In genomic region chr6:157107571-157107914, GRCh38 we compare ENCODE assay signal across 16 cellular contexts.
DNase-seq lines count a peak whose midpoint lies in the region; ATAC-seq and TF ChIP-seq lines count a peak whose summit lies in the region.
"Had no signal": no experiment of that assay in that cellular context is flagged by ENCODE, and none has a peak within 500 bp of the region (broad histone marks: within the 10 kb centered on the region; RNA-seq: fewer than 3 reads in every experiment).

No MANE protein-coding gene starts in this region.

- peak overlapping the region; percentile 38 for H3K27ac Mint-ChIP-seq in activated CD4-positive, alpha-beta T cell treated with anti-CD3 and anti-CD28 coated beads for 36 hours
- peak overlapping the region; percentile 61 for H3K27ac Mint-ChIP-seq in activated T-helper 17 cell treated with anti-CD3 and anti-CD28 coated beads, Interleukin-2, amount 50 U/mL, for 72 hours
- H3K27ac Mint-ChIP-seq: endodermal cell had no signal

- H3K4me3 Mint-ChIP-seq in activated CD4-positive, alpha-beta T cell treated with anti-CD3 and anti-CD28 coated beads for 36 hours = no peak overlapping the region
- peak overlapping the region; percentile 25 for H3K4me3 Mint-ChIP-seq in activated T-helper 17 cell treated with anti-CD3 and anti-CD28 coated beads, Interleukin-2, amount 50 U/mL, for 72 hours
- H3K4me3 Mint-ChIP-seq: CD8-positive, alpha-beta memory T cell; endodermal cell had no signal

- peaks cover 53% of the 10 kb centered on the region for H3K4me1 Mint-ChIP-seq in activated CD4-positive, alpha-beta T cell treated with anti-CD3 and anti-CD28 coated beads for 36 hours
- H3K4me1 Mint-ChIP-seq in activated T-helper 17 cell treated with anti-CD3 and anti-CD28 coated beads, Interleukin-2, amount 50 U/mL, for 72 hours = peaks cover 22% of the 10 kb centered on the region
- H3K4me1 Mint-ChIP-seq: endodermal cell had no signal

- WGBS in gastroesophageal sphincter (ENCODE audit: low coverage in 1 of 2), 2 donors = 23 to 26% methylated on average over 4 of the region's 4 CpGs
- 35% methylated on average over 4 of the region's 4 CpGs for WGBS in smooth muscle cell (ENCODE audit: low lambda C conversion rate)

- no peak for DNase-seq in activated CD4-positive, alpha-beta T cell treated with anti-CD3 and anti-CD28 coated beads for 36 hours
- DNase-seq in activated CD4-positive, alpha-beta T cell treated with anti-CD3 and anti-CD28 coated beads for 48 hours = no peak
- DNase-seq in smooth muscle cell (lab: John Stamatoyannopoulos, UW; ENCODE audit: unreplicated experiment) = no peak
- DNase-seq in C1 segment of cervical spinal cord (lab: John Stamatoyannopoulos, UW) = no peak
- no peak for DNase-seq in NCI-H146 (lab: John Stamatoyannopoulos, UW)
- DNase-seq in NCI-H510A treated with DMSO at 0.1 percent for 48 hours (lab: John Stamatoyannopoulos, UW) = no peak
- DNase-seq: endodermal cell, mucosa of descending colon, NCI-H187, NCI-H526 had no signal

- H3K36me3 Mint-ChIP-seq in activated CD4-positive, alpha-beta T cell treated with anti-CD3 and anti-CD28 coated beads for 36 hours (ENCODE audit: low read depth) = peaks cover 11% of the 10 kb centered on the region
- peaks cover 12% of the 10 kb centered on the region for H3K36me3 Mint-ChIP-seq in activated T-helper 17 cell treated with anti-CD3 and anti-CD28 coated beads, Interleukin-2, amount 50 U/mL, for 72 hours (ENCODE audit: low read depth)

- POLR2A ChIA-PET in activated CD4-positive, alpha-beta T cell treated with anti-CD3 and anti-CD28 coated beads for 36 hours (lab: Charles Lee) = interaction anchor here (0.6 to 0.7 kb wide), 2 partner anchors 10 to 86 kb away, joined by 3 to 4 read pairs; no protein-coding TSS in a partner anchor

- H3K4me3 ChIP-seq in gastroesophageal sphincter (no peak overlapping the region), smooth muscle cell (no peak overlapping the region)
- H3K4me3 ChIP-seq: cardiac muscle cell, mucosa of descending colon, prostate gland, tibial nerve had no signal

- H3K27ac ChIP-seq in gastroesophageal sphincter = peak overlapping the region; percentile 48 to 74 (median 55)
- peak overlapping the region; percentile 98 for H3K27ac ChIP-seq in smooth muscle cell (ENCODE audit: low read depth)
- H3K27ac ChIP-seq: prostate gland had no signal

- peaks cover 10% of the 10 kb centered on the region for H3K79me2 ChIP-seq in smooth muscle cell (ENCODE audit: low read depth)

- CTCF ChIA-PET in activated CD4-positive, alpha-beta T cell treated with anti-CD3 and anti-CD28 coated beads for 36 hours (lab: Charles Lee) = interaction anchor here (0.6 to 1.4 kb wide), 3 partner anchors 31 to 327 kb away, joined by 3 to 4 read pairs (median 3); no protein-coding TSS in a partner anchor

- no peaks in the 10 kb centered on the region for H3K27me3 Mint-ChIP-seq in activated CD4-positive, alpha-beta T cell treated with anti-CD3 and anti-CD28 coated beads for 36 hours
- H3K27me3 Mint-ChIP-seq in activated T-helper 17 cell treated with anti-CD3 and anti-CD28 coated beads, Interleukin-2, amount 50 U/mL, for 72 hours = no peaks in the 10 kb centered on the region
- H3K27me3 Mint-ChIP-seq: CD8-positive, alpha-beta memory T cell had no signal

- no peaks in the 10 kb centered on the region for H3K9me3 Mint-ChIP-seq in activated CD4-positive, alpha-beta T cell treated with anti-CD3 and anti-CD28 coated beads for 36 hours (ENCODE audit: low read depth)
- no peaks in the 10 kb centered on the region for H3K9me3 Mint-ChIP-seq in activated T-helper 17 cell treated with anti-CD3 and anti-CD28 coated beads, Interleukin-2, amount 50 U/mL, for 72 hours
- H3K9me3 Mint-ChIP-seq: CD8-positive, alpha-beta memory T cell; endodermal cell had no signal

- H3K36me3 ChIP-seq in gastroesophageal sphincter = peaks cover 0 to 7% of the 10 kb centered on the region in 2 donors
- no peaks in the 10 kb centered on the region for H3K36me3 ChIP-seq in smooth muscle cell (ENCODE audit: low read depth)
- H3K36me3 ChIP-seq: cardiac muscle cell, prostate gland had no signal

- peak overlapping the region; percentile 79 for H3K9ac ChIP-seq in smooth muscle cell (ENCODE audit: low read depth)

- H3K9me3 ChIP-seq in gastroesophageal sphincter (no peaks in the 10 kb centered on the region), smooth muscle cell (replicated peaks; ENCODE audit: low read depth) (no peaks in the 10 kb centered on the region)
- H3K9me3 ChIP-seq: mucosa of descending colon, prostate gland, tibial nerve had no signal

- H3K4me1 ChIP-seq in gastroesophageal sphincter = peaks cover 0 to 25% (median 15%) of the 10 kb centered on the region in 3 donors
- H3K4me1 ChIP-seq in smooth muscle cell (ENCODE audit: low read depth) = peaks cover 5% of the 10 kb centered on the region
- H3K4me1 ChIP-seq: prostate gland had no signal

- TF ChIP-seq POLR2A in gastroesophageal sphincter (IDR thresholded peaks at IDR 0.05) = no peak

- peaks cover 23% of the 10 kb centered on the region for H3F3A ChIP-seq in smooth muscle cell (ENCODE audit: low read depth)

- TF ChIP-seq CTCF in gastroesophageal sphincter (IDR thresholded peaks at IDR 0.05) (no peak), smooth muscle cell (IDR thresholded peaks at IDR 0.05; ENCODE audit: borderline replicate concordance, insufficient read depth, poor library complexity, severe bottlenecking) (no peak)

- H4K20me1 ChIP-seq in smooth muscle cell (ENCODE audit: low read depth) = peaks cover 5% of the 10 kb centered on the region

- TF ChIP-seq EP300 in gastroesophageal sphincter (IDR thresholded peaks at IDR 0.05) = no peak

- no peak overlapping the region for H2AFZ ChIP-seq in smooth muscle cell (ENCODE audit: low read depth)

- peak overlapping the region; percentile 69 for H3K4me2 ChIP-seq in smooth muscle cell

- no peak for ATAC-seq in activated CD4-positive, alpha-beta T cell treated with anti-CD3 and anti-CD28 coated beads for 36 hours
- ATAC-seq in activated T-helper 17 cell treated with anti-CD3 and anti-CD28 coated beads, Interleukin-2, amount 50 U/mL, for 72 hours (replicated peaks) = no peak
- no peak for ATAC-seq in gastroesophageal sphincter

- intact Hi-C loops in activated CD4-positive, alpha-beta T cell treated with anti-CD3 and anti-CD28 coated beads for 36 hours (cut with DNase I, micrococcal nuclease) = loop anchor here (2.0 to 10.0 kb wide), 7 partner anchors 31 to 787 kb away; no protein-coding TSS in a partner anchor

- no peaks in the 10 kb centered on the region for H3K27me3 ChIP-seq in gastroesophageal sphincter
- H3K27me3 ChIP-seq in smooth muscle cell (ENCODE audit: low read depth) = no peaks in the 10 kb centered on the region
- H3K27me3 ChIP-seq: cardiac muscle cell, tibial nerve had no signal
